22 cellular contexts compared by ENCODE assay signal in the genomic region with DNA sequence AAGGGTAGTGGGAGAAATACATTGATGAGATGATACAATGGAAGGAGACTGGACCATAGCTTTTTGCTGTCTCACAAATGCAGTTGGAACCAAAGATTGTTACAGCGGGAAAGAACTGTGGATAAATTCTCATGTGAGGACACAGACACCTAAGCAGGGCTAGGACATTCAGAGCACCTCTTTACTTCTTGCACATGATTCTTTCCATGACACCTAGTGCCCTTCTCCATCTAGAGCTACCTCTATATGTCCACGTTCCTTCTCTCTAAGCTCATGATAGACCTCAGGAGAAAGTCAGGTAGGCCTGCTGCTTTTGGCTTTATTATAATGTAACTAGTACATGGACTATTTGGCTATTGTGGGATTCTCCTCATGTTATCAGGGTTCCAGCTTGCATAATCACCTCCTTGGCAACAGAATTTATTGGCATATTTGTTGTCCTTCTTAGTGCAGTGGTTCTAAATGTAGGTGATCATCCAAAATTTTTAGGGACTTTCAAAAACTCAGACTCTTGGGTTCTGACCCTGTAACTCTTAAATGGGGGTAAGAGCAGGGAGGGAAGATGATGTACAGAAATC. TPM values are rescaled to one million over a fixed set of nuclear protein-coding genes. Genes with fewer than 3 reads are reported as not detected.
DNase-seq lines count a peak whose midpoint lies in the region; ATAC-seq and TF ChIP-seq lines count a peak whose summit lies in the region.
"Had no signal": no experiment of that assay in that cellular context is flagged by ENCODE, and none has a peak within 500 bp of the region (broad histone marks: within the 10 kb centered on the region; RNA-seq: fewer than 3 reads in every experiment).

No MANE protein-coding gene starts in this region.

- no peak overlapping the region for H4K91ac ChIP-seq in IMR-90 (ENCODE audit: insufficient read depth, low read depth, low read length)

- peak overlapping the region; percentile 16 for H2BK5ac ChIP-seq in IMR-90 (ENCODE audit: low read depth, low read length, poor library complexity, severe bottlenecking)

- peaks cover 17% of the 10 kb centered on the region for H3K9me1 ChIP-seq in IMR-90 (ENCODE audit: insufficient read depth, low read length)

- no peak overlapping the region for H2AK9ac ChIP-seq in IMR-90 (replicated peaks; ENCODE audit: low read depth, low read length, poor library complexity)

- no peak overlapping the region for H4K5ac ChIP-seq in IMR-90 (ENCODE audit: low read depth, low read length)

- DNase-seq in DMS 273 (lab: John Stamatoyannopoulos, UW; ENCODE audit: unreplicated experiment) (peak; percentile 32), DMS 273 treated with DMSO at 0.1 percent for 48 hours (lab: John Stamatoyannopoulos, UW) (no peak), IMR-90 (no peak), endodermal cell (no peak), psoas muscle (no peak), amygdala (lab: John Stamatoyannopoulos, UW) (no peak), NCI-H146 treated with DMSO at 0.1 percent for 48 hours (lab: John Stamatoyannopoulos, UW; ENCODE audit: unreplicated experiment) (no peak)
- DNase-seq in activated T-cell treated with anti-CD3 and anti-CD28 coated beads, Interleukin-2, amount 50 U/mL, for 72 hours, result no peak
- DNase-seq: aorta; colonic mucosa; DMS79; naive thymus-derived CD8-positive, alpha-beta T cell; NCI-H2029 treated with DMSO at 0.1 percent for 48 hours; NCI-H510A treated with DMSO at 0.1 percent for 48 hours; SHP77; stimulated activated CD4-positive, alpha-beta T cell treated with anti-CD3 and anti-CD28 coated beads, Interleukin-12 subunit alpha, Interleukin-12 subunit beta, amount 100 ng/mL, for 4 hours; tibial artery had no signal

- no peak overlapping the region for H2AK5ac ChIP-seq in IMR-90 (ENCODE audit: low read depth, low read length)

- H4K8ac ChIP-seq in IMR-90 (ENCODE audit: low read depth in 2 of 2, low read length in 2 of 2), result no peak overlapping the region

- no peak overlapping the region for H2BK15ac ChIP-seq in IMR-90 (ENCODE audit: low read depth, low read length)

- no peak overlapping the region; the same call in 1 of the 2 replicates for H2BK120ac ChIP-seq in IMR-90 (ENCODE audit: low read depth, low read length)

- H3K27ac ChIP-seq in IMR-90 (ENCODE audit: insufficient read depth, low read length), result no peak overlapping the region
- H3K27ac ChIP-seq in endodermal cell (ENCODE audit: low read depth, low read length), result no peak overlapping the region
- H3K27ac ChIP-seq in psoas muscle, result peak overlapping the region; percentile 65
- H3K27ac ChIP-seq: 22Rv1, BLaER1, colonic mucosa, tibial artery had no signal

- H3K23ac ChIP-seq in IMR-90 (ENCODE audit: low read depth, low read length), result no peak overlapping the region; the same call in 1 of the 2 replicates

- H3K4me2 ChIP-seq in IMR-90 (ENCODE audit: low read depth, low read length), result no peak overlapping the region
- H3K4me2 ChIP-seq: BLaER1 had no signal

- H3K9me3 Mint-ChIP-seq in endodermal cell, result no peaks in the 10 kb centered on the region
- H3K9me3 Mint-ChIP-seq in activated T-cell treated with anti-CD3 and anti-CD28 coated beads, Interleukin-2, amount 50 U/mL, for 72 hours, result no peaks in the 10 kb centered on the region
- H3K9me3 Mint-ChIP-seq: naive thymus-derived CD8-positive, alpha-beta T cell; stimulated activated memory B cell treated with anti-CD40 and anti-IgM and Interleukin-4, amounts not matched to agents 10 μg/mL and 1 μg/mL and 100 μg/mL, for 72 hours; T-helper 1 cell treated with Interleukin-12 subunit alpha and Interleukin-12 subunit beta and Interleukin-4 antibody, amounts not matched to agents 30 μg/mL and 1 μg/mL, for 36 hours had no signal

- TF ChIP-seq POLR2A in IMR-90 (IDR thresholded peaks at IDR 0.05; ENCODE audit: low read depth, low read length), result no peak

- H3K27me3 Mint-ChIP-seq in endodermal cell (ENCODE audit: insufficient read depth), result no peaks in the 10 kb centered on the region
- no peaks in the 10 kb centered on the region for H3K27me3 Mint-ChIP-seq in activated T-cell treated with anti-CD3 and anti-CD28 coated beads, Interleukin-2, amount 50 U/mL, for 72 hours (ENCODE audit: low read depth)
- H3K27me3 Mint-ChIP-seq: naive thymus-derived CD8-positive, alpha-beta T cell; stimulated activated memory B cell treated with anti-CD40 and anti-IgM and Interleukin-4, amounts not matched to agents 10 μg/mL and 1 μg/mL and 100 μg/mL, for 72 hours had no signal

- peaks cover 8% of the 10 kb centered on the region for H3K4me1 Mint-ChIP-seq in endodermal cell
- peaks cover 61% of the 10 kb centered on the region for H3K4me1 Mint-ChIP-seq in activated T-cell treated with anti-CD3 and anti-CD28 coated beads, Interleukin-2, amount 50 U/mL, for 72 hours (ENCODE audit: low read depth)

- H3K27ac Mint-ChIP-seq in endodermal cell, result peak overlapping the region; percentile 75
- H3K27ac Mint-ChIP-seq in activated T-cell treated with anti-CD3 and anti-CD28 coated beads, Interleukin-2, amount 50 U/mL, for 72 hours, result no peak overlapping the region
- H3K27ac Mint-ChIP-seq: stimulated activated memory B cell treated with anti-CD40 and anti-IgM and Interleukin-4, amounts not matched to agents 10 μg/mL and 1 μg/mL and 100 μg/mL, for 72 hours; T-helper 1 cell treated with Interleukin-12 subunit alpha and Interleukin-12 subunit beta and Interleukin-4 antibody, amounts not matched to agents 30 μg/mL and 1 μg/mL, for 36 hours had no signal

- ATAC-seq in IMR-90 (ENCODE audit: low read depth) (no peak), psoas muscle (peak in 3 of 4 donors; percentile 38 to 55 (median 50))
- ATAC-seq in activated T-cell treated with anti-CD3 and anti-CD28 coated beads, Interleukin-2, amount 50 U/mL, for 72 hours (replicated peaks in 1 of 2), result no peak
- ATAC-seq: naive thymus-derived CD8-positive, alpha-beta T cell; stimulated activated memory B cell treated with anti-CD40 and anti-IgM and Interleukin-4, amounts not matched to agents 10 μg/mL and 1 μg/mL and 100 μg/mL, for 72 hours had no signal

- intact Hi-C loops in IMR-90 (cut with micrococcal nuclease) (no loop called here), psoas muscle (cut with DNase I) (loop anchor here in 1 of 2 donors (10.0 kb wide), 1 partner anchor 61 kb away; no protein-coding TSS in a partner anchor)

- WGBS in IMR-90 (ENCODE audit: extremely low coverage in 2 of 2, insufficient read length in 1 of 2), 2 experiments, result 100% methylated on average over 1 of the region's 2 CpGs; no CpG with 5 or more reads in 1 of the 2 experiments
- 92 to 100% methylated on average over 1 to 2 of the region's 2 CpGs for WGBS in endodermal cell (ENCODE audit: insufficient coverage in 1 of 2, insufficient read length in 1 of 2), 2 experiments
- 62 to 83% (median 71%) methylated on average over 2 of the region's 2 CpGs for WGBS in psoas muscle, 3 donors

- H4K20me1 ChIP-seq in IMR-90 (ENCODE audit: insufficient read depth, low read length), result peaks cover 63% of the 10 kb centered on the region

- H3K14ac ChIP-seq in IMR-90 (replicated peaks; ENCODE audit: low read depth, low read length), result no peak overlapping the region

- H3K9me3 ChIP-seq in IMR-90 (ENCODE audit: control insufficient read depth, insufficient read depth, low read length) (no peaks in the 10 kb centered on the region), endodermal cell (ENCODE audit: control insufficient read depth, low read length) (no peaks in the 10 kb centered on the region), psoas muscle (no peaks in the 10 kb centered on the region)
- H3K9me3 ChIP-seq: colonic mucosa, tibial artery had no signal

- TF ChIP-seq CTCF in IMR-90 (conservative IDR thresholded peaks at IDR 0.05; ENCODE audit: low read depth, low read length) (no peak), endodermal cell (conservative IDR thresholded peaks at IDR 0.05) (no peak), psoas muscle (IDR thresholded peaks at IDR 0.05) (no peak)

- peak overlapping the region; percentile 18; the same call in 1 of the 2 replicates for H3K4ac ChIP-seq in IMR-90 (ENCODE audit: low read depth, low read length)

- H3K4me1 ChIP-seq in IMR-90 (ENCODE audit: control insufficient read depth, insufficient read depth, low read length), result peaks cover 8% of the 10 kb centered on the region
- H3K4me1 ChIP-seq in endodermal cell (ENCODE audit: control insufficient read depth, insufficient read depth, low read length), result no peaks in the 10 kb centered on the region
- peaks cover 80% of the 10 kb centered on the region for H3K4me1 ChIP-seq in psoas muscle
- H3K4me1 ChIP-seq: BLaER1, colonic mucosa had no signal

- H3K36me3 ChIP-seq in IMR-90 (ENCODE audit: control insufficient read depth, insufficient read depth, low read length), result no peaks in the 10 kb centered on the region; the same call in 1 of the 2 replicates
- H3K36me3 ChIP-seq in endodermal cell (ENCODE audit: control insufficient read depth, insufficient read depth, low read length), result no peaks in the 10 kb centered on the region
- H3K36me3 ChIP-seq in psoas muscle (ENCODE audit: insufficient read depth in 1 of 2, low read depth in 1 of 2), result no peaks in the 10 kb centered on the region
- H3K36me3 ChIP-seq: colonic mucosa, tibial artery had no signal

- POLR2A ChIA-PET in IMR-90 (lab: Charles Lee; ENCODE audit: unreplicated experiment), result interaction anchor here (0.6 kb wide), 1 partner anchor 138 kb away, joined by 3 read pairs; no protein-coding TSS in a partner anchor

- no peak overlapping the region for H3K9ac ChIP-seq in IMR-90 (ENCODE audit: low read depth, low read length)
- no peak overlapping the region for H3K9ac ChIP-seq in endodermal cell (ENCODE audit: extremely low read depth, low read length, poor library complexity, severe bottlenecking)
- H3K9ac ChIP-seq: BLaER1 had no signal

- TF ChIP-seq RAD21 in IMR-90 (IDR thresholded peaks at IDR 0.05; ENCODE audit: low read length), result no peak

- H3K18ac ChIP-seq in IMR-90 (ENCODE audit: low read depth, low read length), result no peak overlapping the region

- no peak overlapping the region for H2AFZ ChIP-seq in IMR-90 (replicated peaks; ENCODE audit: low read length, poor library complexity)

- H3K27me3 ChIP-seq in IMR-90 (ENCODE audit: control insufficient read depth, insufficient read depth, low read length), result no peaks in the 10 kb centered on the region
- no peaks in the 10 kb centered on the region for H3K27me3 ChIP-seq in endodermal cell (ENCODE audit: control insufficient read depth, insufficient read depth, low read length, poor library complexity, severe bottlenecking)
- no peaks in the 10 kb centered on the region for H3K27me3 ChIP-seq in psoas muscle (ENCODE audit: insufficient read depth in 3 of 3, low read length in 2 of 3)
- H3K27me3 ChIP-seq: BLaER1, colonic mucosa, tibial artery had no signal

- no TSS peak for BruUV-seq in IMR-90 (replicated peaks; lab: Mats Ljungman, UMichigan)

- CTCF ChIA-PET in IMR-90 (lab: Yijun Ruan, JAX), result interaction anchor here (0.9 kb wide), 1 partner anchor 10 kb away, joined by 3 read pairs; no protein-coding TSS in a partner anchor

- no peak overlapping the region for H3K4me3 Mint-ChIP-seq in endodermal cell
- no peak overlapping the region for H3K4me3 Mint-ChIP-seq in activated T-cell treated with anti-CD3 and anti-CD28 coated beads, Interleukin-2, amount 50 U/mL, for 72 hours
- H3K4me3 Mint-ChIP-seq: stimulated activated memory B cell treated with anti-CD40 and anti-IgM and Interleukin-4, amounts not matched to agents 10 μg/mL and 1 μg/mL and 100 μg/mL, for 72 hours; T-helper 1 cell treated with Interleukin-12 subunit alpha and Interleukin-12 subunit beta and Interleukin-4 antibody, amounts not matched to agents 30 μg/mL and 1 μg/mL, for 36 hours had no signal

- H3K36me3 Mint-ChIP-seq in endodermal cell (ENCODE audit: low read depth), result peaks cover 4% of the 10 kb centered on the region
- H3K36me3 Mint-ChIP-seq in activated T-cell treated with anti-CD3 and anti-CD28 coated beads, Interleukin-2, amount 50 U/mL, for 72 hours (ENCODE audit: insufficient read depth in 2 of 2), result peaks cover 0 to 1% of the 10 kb centered on the region in 2 donors

- H3K79me1 ChIP-seq in IMR-90 (ENCODE audit: low read depth in 1 of 2, low read length in 2 of 2), result peaks cover 9 to 66% of the 10 kb centered on the region in 2 experiments; a peak in 3 of 4 replicates

- H2BK20ac ChIP-seq in IMR-90 (ENCODE audit: low read depth, low read length), result peak overlapping the region; percentile 0; the same call in 1 of the 2 replicates

- no peak overlapping the region for H3K56ac ChIP-seq in IMR-90 (ENCODE audit: extremely low read depth, insufficient read depth, low read length)

- no peak overlapping the region for H3K4me3 ChIP-seq in IMR-90 (ENCODE audit: insufficient read depth, low read depth, low read length)
- no peak overlapping the region for H3K4me3 ChIP-seq in endodermal cell (ENCODE audit: low read length)
- no peak overlapping the region for H3K4me3 ChIP-seq in psoas muscle
- H3K4me3 ChIP-seq: BLaER1, colonic mucosa, lung, tibial artery had no signal

- in situ Hi-C loops in IMR-90 (cut with MboI; ENCODE audit: low sequenced_read_pairs), result no loop called here

- dilution Hi-C loops in IMR-90 (cut with HindIII; ENCODE audit: low sequenced_read_pairs, unreplicated experiment), result no loop called here

RNA-seq across cellular contexts. Expression of a gene that starts 27.2 kb away (rescaled TPM):
- total RNA-seq in IMR-90 (2012; rRNA removed) (62.8 and 77.4 TPM in 2 replicates), endodermal cell (10 to 100 TPM in 1 of 2 donors, 1 to 10 TPM in 1; 9.5 to 20.5 TPM), psoas muscle (10 to 100 TPM; 55.8 to 89.7 (median 63.6) TPM)
- polyA plus RNA-seq in IMR-90 (2012; rRNA removed) (11.9 and 13.7 TPM in 2 replicates), psoas muscle (10 to 100 TPM; 16.5 to 34.5 (median 26.2) TPM)
- polyA plus RNA-seq in IMR-90 (2012; cell fraction: cytosol; rRNA removed), result 3.5 and 4.8 TPM in 2 replicates
- polyA plus RNA-seq in IMR-90 (2012; cell fraction: nucleus; rRNA removed; ENCODE audit: low replicate concordance), result 2.3 and 15.5 TPM in 2 replicates
- polyA plus RNA-seq in endodermal cell (2013, experiment 1 of 2), result 5.1 TPM
- 4.6 TPM for polyA plus RNA-seq in endodermal cell (2013, experiment 2 of 2)
- 100 to 1,000 TPM in 1 of 2 donors, 10 to 100 TPM in 1; 93.5 to 104 TPM for total RNA-seq in activated T-cell treated with anti-CD3 and anti-CD28 coated beads, Interleukin-2, amount 50 U/mL, for 72 hours

Comparison
In these comparisons a context has a peak if more than half of its experiments do, and no peak if none do; other contexts are left out.
1. ATAC-seq: peak in psoas muscle (3 of 4); none in IMR-90 (single experiment) and activated T-cell treated with anti-CD3 and anti-CD28 coated beads, Interleukin-2, amount 50 U/mL, for 72 hours (0 of 2).